In the genomic region with DNA sequence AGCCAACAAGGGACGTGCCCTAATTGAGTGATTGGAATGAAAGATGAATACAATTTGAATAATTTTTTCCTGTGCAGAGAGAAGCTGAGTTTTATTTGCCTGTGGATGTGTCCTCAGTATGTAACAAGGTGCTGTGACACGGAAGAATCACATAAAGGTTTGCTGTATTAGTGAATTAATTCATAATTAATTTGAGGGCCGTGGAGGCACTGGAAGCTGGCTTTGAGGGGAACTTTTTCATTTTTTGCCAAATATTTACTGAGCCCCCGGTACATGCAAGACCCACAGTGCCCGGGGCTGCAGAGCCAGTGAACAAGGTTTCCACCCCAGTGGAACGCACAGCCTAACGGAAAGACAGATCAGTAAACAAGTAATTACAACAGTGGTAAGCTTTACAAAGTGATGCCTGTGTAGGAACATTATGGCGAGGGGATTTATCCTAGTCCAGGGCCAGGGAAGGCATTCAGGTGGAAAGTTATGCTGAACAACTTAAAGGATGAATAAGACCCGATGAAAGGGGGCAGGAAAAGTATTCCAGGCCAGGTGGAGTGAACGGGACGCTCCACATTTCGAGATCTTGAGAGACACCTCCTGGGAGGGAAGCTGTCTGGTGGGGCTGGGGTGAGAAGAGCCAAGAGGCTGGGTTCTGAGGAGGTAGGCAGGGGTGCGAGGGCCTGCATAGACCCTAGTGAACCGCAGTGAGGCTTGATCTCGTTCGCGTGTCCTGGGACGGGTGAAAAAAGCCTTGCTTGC, we compare ENCODE assay signal across 8 cellular contexts. TPM values are rescaled to one million over a fixed set of nuclear protein-coding genes. Genes with fewer than 3 reads are reported as not detected.
DNase-seq lines count a peak whose midpoint lies in the region; ATAC-seq and TF ChIP-seq lines count a peak whose summit lies in the region.

No MANE protein-coding gene starts in this region.

- H3K4me1 Mint-ChIP-seq in memory B cell = peaks cover 15% of the 10 kb centered on the region

- H3K9me3 Mint-ChIP-seq in memory B cell = no peaks in the 10 kb centered on the region

- no peaks in the 10 kb centered on the region for H3K9me3 ChIP-seq in right atrium auricular region
- no peaks in the 10 kb centered on the region for H3K9me3 ChIP-seq in body of pancreas
- no peaks in the 10 kb centered on the region for H3K9me3 ChIP-seq in uterus

- H3K4me3 Mint-ChIP-seq in memory B cell = peak overlapping the region; percentile 80

- peaks cover 2% of the 10 kb centered on the region for H3K36me3 Mint-ChIP-seq in memory B cell

- TF ChIP-seq CTCF in right atrium auricular region (IDR thresholded peaks at IDR 0.05) (no peak), body of pancreas (IDR thresholded peaks at IDR 0.05) (no peak), uterus (IDR thresholded peaks at IDR 0.05) (no peak)

- 59 to 60% methylated on average over 18 of the region's 18 CpGs for WGBS in body of pancreas, 2 donors

- peak overlapping the region; percentile 30 to 76 for H3K4me3 ChIP-seq in right atrium auricular region
- H3K4me3 ChIP-seq in body of pancreas = no peak overlapping the region
- peak overlapping the region; percentile 15 to 45 for H3K4me3 ChIP-seq in uterus

- H3K4me1 ChIP-seq in right atrium auricular region = peaks cover 0 to 26% of the 10 kb centered on the region in 2 donors
- H3K4me1 ChIP-seq in body of pancreas = peaks cover 23% of the 10 kb centered on the region
- no peaks in the 10 kb centered on the region for H3K4me1 ChIP-seq in uterus

- peaks cover 4% of the 10 kb centered on the region for H3K27me3 Mint-ChIP-seq in memory B cell

- no peaks in the 10 kb centered on the region for H3K27me3 ChIP-seq in right atrium auricular region
- H3K27me3 ChIP-seq in body of pancreas = no peaks in the 10 kb centered on the region
- no peaks in the 10 kb centered on the region for H3K27me3 ChIP-seq in uterus

- intact Hi-C loops in cardiac septum (cut with DNase I) (no loop called here), body of pancreas (cut with DNase I) (no loop called here), uterus (cut with DNase I; ENCODE audit: low total_unique reads) (no loop called here)

- H3K27ac Mint-ChIP-seq in memory B cell = peak overlapping the region; percentile 91

- ATAC-seq in body of pancreas = no peak
- ATAC-seq in memory B cell (ENCODE audit: low read depth) = no peak
- no peak for ATAC-seq in GM21390 (IDR thresholded peaks at IDR 0.05; ENCODE audit: unreplicated experiment)
- no peak for ATAC-seq in HG02759 (IDR thresholded peaks at IDR 0.05; ENCODE audit: unreplicated experiment)

- H3K36me3 ChIP-seq in right atrium auricular region (no peaks in the 10 kb centered on the region), body of pancreas (replicated peaks in 1 of 2; ENCODE audit: insufficient read depth in 1 of 2, low read depth in 2 of 2) (no peaks in the 10 kb centered on the region), uterus (no peaks in the 10 kb centered on the region)

- DNase-seq in right atrium auricular region (ENCODE audit: low spot score) = no peak
- no peak for DNase-seq in cardiac septum (ENCODE audit: low spot score)
- DNase-seq in body of pancreas = no peak
- no peak for DNase-seq in memory B cell (ENCODE audit: low spot score in 2 of 2)
- DNase-seq in uterus = no peak
- DNase-seq in HCEC 1CT = no peak

- H3K27ac ChIP-seq in right atrium auricular region (peak overlapping the region; percentile 36 to 84), body of pancreas (peak overlapping the region in 3 of 4 donors; percentile 61 to 87 (median 82)), uterus (peak overlapping the region; percentile 79 to 85)

- TF ChIP-seq POLR2A in body of pancreas (IDR thresholded peaks at IDR 0.05) (no peak), uterus (IDR thresholded peaks at IDR 0.05) (no peak)

RNA-seq across cellular contexts. Expression of gene RCC2, which starts 0.8 kb away (rescaled TPM):
- total RNA-seq in right atrium auricular region (10 to 100 TPM in 1 of 2 donors, 1 to 10 TPM in 1; 9.1 to 11.2 TPM), cardiac septum (14.5 TPM), body of pancreas (10 to 100 TPM; 19.2 to 34.3 TPM), uterus (10 to 100 TPM; 11.8 to 50.4 (median 25.7) TPM)

Comparison
In these comparisons a context has a peak if more than half of its experiments do, and no peak if none do; other contexts are left out.
1. H3K4me3 ChIP-seq: peak in right atrium auricular region (2 of 2) and uterus (2 of 2); none in body of pancreas (0 of 2).
2. Peak in every context shown above with its lines, with median percentiles within 50 percentile points of each other: H3K27ac ChIP-seq.